Comparison of ENCODE assay signal across 19 cellular contexts in genomic region chr6:25441658-25442276, GRCh38.
DNase-seq lines count a peak whose midpoint lies in the region; TF ChIP-seq lines count a peak whose summit lies in the region.
"Had no signal": no experiment of that assay in that cellular context is flagged by ENCODE, and none has a peak within 500 bp of the region (broad histone marks: within the 10 kb centered on the region; RNA-seq: fewer than 3 reads in every experiment).

No MANE protein-coding gene starts in this region.

- TF ChIP-seq CTCF in esophagus squamous epithelium (IDR thresholded peaks at IDR 0.05), result no peak

- H3K27ac ChIP-seq in thymus (ENCODE audit: low read depth) (peak overlapping the region; percentile 92), esophagus squamous epithelium (no peak overlapping the region)
- H3K27ac ChIP-seq: gastrocnemius medialis had no signal

- H3K4me3 ChIP-seq in thymus (ENCODE audit: low read length), result no peak overlapping the region
- H3K4me3 ChIP-seq in esophagus squamous epithelium, result no peak overlapping the region
- H3K4me3 ChIP-seq: gastrocnemius medialis, spleen had no signal

- WGBS in thymus, result 49% methylated on average over 2 of the region's 2 CpGs
- WGBS in esophagus squamous epithelium, 2 donors, result 66 to 71% methylated on average over 2 of the region's 2 CpGs

- H3K9me3 Mint-ChIP-seq in activated naive CD8-positive, alpha-beta T cell (ENCODE audit: low read depth), result no peaks in the 10 kb centered on the region

- peaks cover 12% of the 10 kb centered on the region for H3K4me1 ChIP-seq in thymus (ENCODE audit: control insufficient read depth, insufficient read depth, low read length)
- H3K4me1 ChIP-seq in esophagus squamous epithelium, result no peaks in the 10 kb centered on the region
- H3K4me1 ChIP-seq: gastrocnemius medialis had no signal

- H3K27me3 ChIP-seq in thymus (ENCODE audit: control insufficient read depth, insufficient read depth), result no peaks in the 10 kb centered on the region
- H3K27me3 ChIP-seq in esophagus squamous epithelium, result no peaks in the 10 kb centered on the region
- H3K27me3 ChIP-seq: gastrocnemius medialis, spleen had no signal

- peaks cover 17% of the 10 kb centered on the region for H3K36me3 Mint-ChIP-seq in activated naive CD8-positive, alpha-beta T cell

- intact Hi-C loops in esophagus squamous epithelium (cut with DNase I), result no loop called here

- H3K27me3 Mint-ChIP-seq in activated naive CD8-positive, alpha-beta T cell, result no peaks in the 10 kb centered on the region
- H3K27me3 Mint-ChIP-seq: activated CD8-positive, alpha-beta memory T cell treated with anti-CD3 and anti-CD28 coated beads, Interleukin-2, amount 10 ng/mL, durations not matched to agents 7 days and 5 days had no signal

- peak overlapping the region; percentile 36 for H3K4me3 Mint-ChIP-seq in activated naive CD8-positive, alpha-beta T cell
- H3K4me3 Mint-ChIP-seq: activated CD8-positive, alpha-beta memory T cell treated with anti-CD3 and anti-CD28 coated beads, Interleukin-2, amount 10 ng/mL, durations not matched to agents 7 days and 5 days had no signal

- no peak for TF ChIP-seq POLR2A in esophagus squamous epithelium (IDR thresholded peaks at IDR 0.05)

- H3K36me3 ChIP-seq in thymus (ENCODE audit: control insufficient read depth, insufficient read depth), result peaks cover 4% of the 10 kb centered on the region
- H3K36me3 ChIP-seq in esophagus squamous epithelium, result peaks cover 0 to 10% (median 0%) of the 10 kb centered on the region in 3 donors
- H3K36me3 ChIP-seq: gastrocnemius medialis had no signal

- DNase-seq in NCI-H1092 treated with DMSO at 0.1 percent for 48 hours (lab: John Stamatoyannopoulos, UW), result peak; percentile 7
- no peak for DNase-seq in NCI-H1092 (lab: John Stamatoyannopoulos, UW)
- peak in 4 of 6 experiments; percentile 0 to 83 (median 70) for DNase-seq in stimulated activated naive CD4-positive, alpha-beta T cell (lab: John Stamatoyannopoulos, UW)
- DNase-seq in stimulated activated naive CD4-positive, alpha-beta T cell treated with Interleukin-2 at 50 U/mL for 16 hours (lab: John Stamatoyannopoulos, UW), result no peak
- DNase-seq in esophagus squamous epithelium (lab: John Stamatoyannopoulos, UW), result no peak
- DNase-seq in T-helper 1 cell, result no peak
- DNase-seq: 8988T; activated CD8-positive, alpha-beta memory T cell treated with anti-CD3 and anti-CD28 coated beads, Interleukin-2, amount 10 ng/mL, durations not matched to agents 7 days and 5 days; AML-193; cerebellar nuclear complex; effector CD8-positive, alpha-beta T cell; gastrocnemius medialis; NCI-H748 treated with DMSO at 0.1 percent for 48 hours; PC-3; SIG-M5; spleen; stimulated activated CD4-positive, alpha-beta T cell treated with anti-CD3 and anti-CD28 coated beads, Interleukin-4, amount 100 ng/mL, for 4 hours had no signal

- H3K27ac Mint-ChIP-seq in activated naive CD8-positive, alpha-beta T cell, result peak overlapping the region; percentile 91
- H3K27ac Mint-ChIP-seq: activated CD8-positive, alpha-beta memory T cell treated with anti-CD3 and anti-CD28 coated beads, Interleukin-2, amount 10 ng/mL, durations not matched to agents 7 days and 5 days had no signal

- H3K4me1 Mint-ChIP-seq in activated naive CD8-positive, alpha-beta T cell (ENCODE audit: low read depth), result peaks cover 31% of the 10 kb centered on the region

- H3K9me3 ChIP-seq in thymus (ENCODE audit: control insufficient read depth), result peaks cover 3% of the 10 kb centered on the region
- H3K9me3 ChIP-seq in esophagus squamous epithelium, result peaks cover 0 to 3% (median 0%) of the 10 kb centered on the region in 3 donors

Comparison
In these comparisons a context has a peak if more than half of its experiments do, and no peak if none do; other contexts are left out.
1. DNase-seq: peak in NCI-H1092 treated with DMSO at 0.1 percent for 48 hours (single experiment) and stimulated activated naive CD4-positive, alpha-beta T cell (4 of 6); none in NCI-H1092 (single experiment), stimulated activated naive CD4-positive, alpha-beta T cell treated with Interleukin-2 at 50 U/mL for 16 hours (single experiment), esophagus squamous epithelium (single experiment) and T-helper 1 cell (0 of 5).